In genomic region chr7:1176891-1177373, GRCh38 we compare ENCODE assay signal across 9 cellular contexts. TPM values are rescaled to one million over a fixed set of nuclear protein-coding genes. Genes with fewer than 3 reads are reported as not detected.
A peak's percentile ranks its signal among the peaks of the same experiment; 100 is the strongest.
DNase-seq lines count a peak whose midpoint lies in the region; ATAC-seq, FAIRE-seq and TF ChIP-seq lines count a peak whose summit lies in the region.
"Had no signal": no experiment of that assay in that cellular context is flagged by ENCODE, and none has a peak within 500 bp of the region (broad histone marks: within the 10 kb centered on the region; RNA-seq: fewer than 3 reads in every experiment).

No MANE protein-coding gene starts in this region.

- H3K9me1 ChIP-seq in keratinocyte (ENCODE audit: control insufficient read depth, extremely low read depth, insufficient read depth, low read length) = no peaks in the 10 kb centered on the region

- no peak for ATAC-seq in HG02981 (IDR thresholded peaks at IDR 0.05; ENCODE audit: unreplicated experiment)

- peaks cover 4% of the 10 kb centered on the region for H3K4me1 Mint-ChIP-seq in astrocyte (ENCODE audit: low read depth, unreplicated experiment)

- H3K79me2 ChIP-seq in Loucy (ENCODE audit: insufficient read depth, low read length) (no peaks in the 10 kb centered on the region), astrocyte (ENCODE audit: insufficient read depth, low read length) (no peaks in the 10 kb centered on the region), keratinocyte (ENCODE audit: control insufficient read depth, insufficient read depth, low read length) (no peaks in the 10 kb centered on the region)

- H3K36me3 Mint-ChIP-seq in astrocyte (ENCODE audit: low read depth, unreplicated experiment) = peaks cover 2% of the 10 kb centered on the region

- H3K27me3 ChIP-seq in Loucy (ENCODE audit: insufficient read depth, low read length, poor library complexity, severe bottlenecking) = no peaks in the 10 kb centered on the region
- H3K27me3 ChIP-seq in astrocyte (ENCODE audit: insufficient read depth, low read length) = no peaks in the 10 kb centered on the region
- no peaks in the 10 kb centered on the region for H3K27me3 ChIP-seq in keratinocyte (ENCODE audit: control insufficient read depth, extremely low read depth, insufficient read depth, low read length)

- H3K9ac ChIP-seq in Loucy (ENCODE audit: low read depth, low read length, poor library complexity, severe bottlenecking) (no peak overlapping the region), astrocyte (ENCODE audit: low read length) (no peak overlapping the region), keratinocyte (ENCODE audit: control insufficient read depth, extremely low read depth, insufficient read depth, low read length) (no peak overlapping the region)

- H4K20me1 ChIP-seq in Loucy (ENCODE audit: insufficient read depth, low read length, poor library complexity, severe bottlenecking) = no peaks in the 10 kb centered on the region
- H4K20me1 ChIP-seq in astrocyte (ENCODE audit: insufficient read depth, low read length) = no peaks in the 10 kb centered on the region
- no peaks in the 10 kb centered on the region for H4K20me1 ChIP-seq in keratinocyte (ENCODE audit: control insufficient read depth, extremely low read depth, insufficient read depth, low read length)

- peak; percentile 64 for TF ChIP-seq CTCF in Loucy (conservative IDR thresholded peaks at IDR 0.05; ENCODE audit: low read length)
- TF ChIP-seq CTCF in astrocyte (IDR thresholded peaks at IDR 0.05; ENCODE audit: insufficient read depth, low read depth, low read length) = peak; percentile 47
- TF ChIP-seq CTCF in keratinocyte (optimal IDR thresholded peaks at IDR 0.05 in 1 of 3, IDR thresholded peaks at IDR 0.05 in 1 of 3, conservative IDR thresholded peaks at IDR 0.05 in 1 of 3; ENCODE audit: extremely low read depth in 1 of 3, insufficient read depth in 2 of 3, low read length in 3 of 3) = peak; percentile 67 to 74 (median 71)

- no peak overlapping the region for H3K4me3 Mint-ChIP-seq in astrocyte (ENCODE audit: unreplicated experiment)

- H3K4me2 ChIP-seq in Loucy (ENCODE audit: low read depth, low read length, poor library complexity, severe bottlenecking) = peak overlapping the region; percentile 61
- no peak overlapping the region for H3K4me2 ChIP-seq in astrocyte (ENCODE audit: low read length)
- H3K4me2 ChIP-seq in keratinocyte (ENCODE audit: control insufficient read depth, extremely low read depth, insufficient read depth, low read depth, low read length) = no peak overlapping the region

- H3K4me3 ChIP-seq in Loucy (ENCODE audit: low read length, poor library complexity, severe bottlenecking) = no peak overlapping the region
- H3K4me3 ChIP-seq in astrocyte (ENCODE audit: insufficient read depth, low read depth, low read length) = no peak overlapping the region
- no peak overlapping the region for H3K4me3 ChIP-seq in keratinocyte (ENCODE audit: control insufficient read depth in 2 of 3, extremely low read depth in 1 of 3, insufficient read depth in 2 of 3, low read depth in 1 of 3, low read length in 3 of 3)

- H3K9me3 Mint-ChIP-seq in astrocyte (ENCODE audit: unreplicated experiment) = no peaks in the 10 kb centered on the region

- H3K9me3 ChIP-seq in Loucy (ENCODE audit: insufficient read depth, low read depth, low read length) = no peaks in the 10 kb centered on the region
- no peaks in the 10 kb centered on the region for H3K9me3 ChIP-seq in astrocyte (ENCODE audit: insufficient read depth, low read depth, low read length)
- H3K9me3 ChIP-seq in keratinocyte (ENCODE audit: control insufficient read depth, low read depth, low read length) = no peaks in the 10 kb centered on the region

- DNase-seq in GDM1 (lab: John Stamatoyannopoulos, UW) (peak; percentile 77), T1000 (lab: John Stamatoyannopoulos, UW) (peak; percentile 77), astrocyte (ENCODE audit: low read depth) (no peak), keratinocyte (ENCODE audit: low read depth, low spot score) (no peak), NCI-H1105 (lab: John Stamatoyannopoulos, UW) (no peak)
- peak; percentile 58 to 72 (median 72) for DNase-seq in stimulated activated CD4-positive, alpha-beta T cell treated with anti-CD3 and anti-CD28 coated beads, TNF-alpha, amount 100 ng/mL, for 4 hours (ENCODE audit: low read depth in 3 of 3)

- H3K9me2 ChIP-seq in Loucy (replicated peaks; ENCODE audit: low read depth, low read length) = no peaks in the 10 kb centered on the region

- H3K27ac ChIP-seq in astrocyte (ENCODE audit: low read depth, low read length) = no peak overlapping the region
- H3K27ac ChIP-seq in keratinocyte (ENCODE audit: control insufficient read depth, insufficient read depth, low read length) = no peak overlapping the region
- H3K27ac ChIP-seq: epithelial cell of prostate had no signal

- H3K36me3 ChIP-seq in Loucy (ENCODE audit: insufficient read depth, low read length) = no peaks in the 10 kb centered on the region
- no peaks in the 10 kb centered on the region for H3K36me3 ChIP-seq in astrocyte (ENCODE audit: insufficient read depth, low read length)
- no peaks in the 10 kb centered on the region for H3K36me3 ChIP-seq in keratinocyte (ENCODE audit: control insufficient read depth in 2 of 2, extremely low read depth in 1 of 2, insufficient read depth in 2 of 2, low read length in 2 of 2)

- FAIRE-seq in astrocyte (lab: Jason Lieb, UNC) (no peak), keratinocyte (lab: Jason Lieb, UNC) (no peak)

- H3F3A ChIP-seq in Loucy (ENCODE audit: low read depth) = no peaks in the 10 kb centered on the region

- dilution Hi-C loops in keratinocyte (cut with MboI; ENCODE audit: extremely low pct_ligation_motif_present, low sequenced_read_pairs) = no loop called here

- H2AFZ ChIP-seq in Loucy (ENCODE audit: low read length) (peak overlapping the region; percentile 90; the same call in 1 of the 2 replicates), astrocyte (ENCODE audit: low read depth, low read length) (no peak overlapping the region), keratinocyte (ENCODE audit: control insufficient read depth, low read length) (no peak overlapping the region)

- H3K27me3 Mint-ChIP-seq in astrocyte (ENCODE audit: low read depth, unreplicated experiment) = peaks cover 13% of the 10 kb centered on the region

- H3K4me1 ChIP-seq in Loucy (ENCODE audit: insufficient read depth, low read length, poor library complexity, severe bottlenecking) = peaks cover 7% of the 10 kb centered on the region
- peaks cover 6% of the 10 kb centered on the region for H3K4me1 ChIP-seq in astrocyte (ENCODE audit: insufficient read depth, low read length)
- H3K4me1 ChIP-seq in keratinocyte (ENCODE audit: control insufficient read depth, extremely low read depth, insufficient read depth, low read length) = peaks cover 4% of the 10 kb centered on the region

- no peak overlapping the region for H3K27ac Mint-ChIP-seq in astrocyte (ENCODE audit: unreplicated experiment)

RNA-seq across cellular contexts. Expression of gene ZFAND2A, which starts 16.9 kb away (rescaled TPM):
- total RNA-seq in astrocyte = 40.1 and 45.5 TPM in 2 replicates
- polyA plus RNA-seq in keratinocyte = 25.5 to 31.1 TPM (median 27.5 TPM) in 3 replicates
- 24.6 TPM for polyA plus RNA-seq in keratinocyte (2011; ENCODE audit: low read depth)
- 27.1 and 38.3 TPM in 2 replicates for polyA plus RNA-seq in keratinocyte (2011; cell fraction: cytosol; rRNA removed)
- polyA plus RNA-seq in keratinocyte (2011; cell fraction: nucleus; rRNA removed) = 19.3 and 22.6 TPM in 2 replicates
- 17.8 and 34.0 TPM in 2 replicates for polyA plus RNA-seq in keratinocyte (2012; ENCODE audit: low replicate concordance)
- 11.2 to 16.9 TPM (median 11.2 TPM) in 3 replicates for polyA minus RNA-seq in keratinocyte
- 6.3 TPM for polyA minus RNA-seq in keratinocyte (2011; cell fraction: cytosol; rRNA and poly(A)+ RNA removed)
- polyA minus RNA-seq in keratinocyte (2011; cell fraction: nucleus; rRNA and poly(A)+ RNA removed) = 6.0 and 8.8 TPM in 2 replicates

RNA-seq across cellular contexts. Expression of gene UNCX, which starts 55.7 kb away (rescaled TPM):
- total RNA-seq in astrocyte = not detected in 2 replicates
- not detected in 3 replicates for polyA plus RNA-seq in keratinocyte
- polyA plus RNA-seq in keratinocyte (2011; ENCODE audit: low read depth) = not detected
- not detected in 2 replicates for polyA plus RNA-seq in keratinocyte (2011; cell fraction: cytosol; rRNA removed)
- not detected in 2 replicates for polyA plus RNA-seq in keratinocyte (2011; cell fraction: nucleus; rRNA removed)
- polyA plus RNA-seq in keratinocyte (2012; ENCODE audit: low replicate concordance) = not detected in 2 replicates
- not detected in 3 replicates for polyA minus RNA-seq in keratinocyte
- not detected for polyA minus RNA-seq in keratinocyte (2011; cell fraction: cytosol; rRNA and poly(A)+ RNA removed)
- polyA minus RNA-seq in keratinocyte (2011; cell fraction: nucleus; rRNA and poly(A)+ RNA removed) = not detected in 2 replicates

Comparison
In these comparisons a context has a peak if more than half of its experiments do, and no peak if none do; other contexts are left out.
1. DNase-seq: peak in GDM1 (single experiment), T1000 (single experiment) and stimulated activated CD4-positive, alpha-beta T cell treated with anti-CD3 and anti-CD28 coated beads, TNF-alpha, amount 100 ng/mL, for 4 hours (3 of 3); none in astrocyte (single experiment), keratinocyte (single experiment) and NCI-H1105 (single experiment).
2. Peak in every context shown above with its lines, with median percentiles within 50 percentile points of each other: CTCF ChIP-seq.